In the genomic region with DNA sequence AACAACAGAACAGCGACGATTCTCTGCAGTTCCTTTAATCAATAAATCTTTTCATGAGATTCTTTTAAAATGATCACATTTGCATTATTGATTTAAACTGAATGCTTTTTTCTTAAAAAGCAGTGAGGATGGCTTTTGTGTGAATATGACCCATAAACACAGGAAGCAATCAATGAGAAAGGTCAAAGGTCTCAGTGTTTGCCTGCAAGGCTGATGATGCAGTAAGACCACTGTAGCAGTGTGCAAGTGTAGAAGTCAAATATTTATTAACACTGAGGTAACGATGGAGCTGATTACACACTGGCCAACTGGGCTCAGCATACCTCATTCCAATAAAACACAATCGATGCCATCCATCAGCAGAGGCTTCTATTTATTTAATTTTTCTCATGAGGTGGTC, we compare ENCODE assay signal across 30 cellular contexts.
"Had no signal": no experiment of that assay in that cellular context is flagged by ENCODE, and none has a peak within 500 bp of the region (broad histone marks: within the 10 kb centered on the region; RNA-seq: fewer than 3 reads in every experiment).

No MANE protein-coding gene starts in this region.

- H3K4me1 Mint-ChIP-seq: activated B cell treated with CpG ODN at 0.5 μM for 24 hours; activated T-helper 17 cell treated with anti-CD3 and anti-CD28 coated beads, Interleukin-2, amount 50 U/mL, for 72 hours had no signal

- H3K36me3 ChIP-seq: brain microvascular endothelial cell, esophagus muscularis mucosa, gastrocnemius medialis, heart right ventricle, WERI-Rb-1 had no signal

- H3K9me3 ChIP-seq: esophagus muscularis mucosa, gastrocnemius medialis had no signal

- H3K27ac ChIP-seq: brain microvascular endothelial cell, esophagus muscularis mucosa, foreskin keratinocyte, gastrocnemius medialis, heart right ventricle, WERI-Rb-1 had no signal

- H3K27me3 Mint-ChIP-seq: activated B cell treated with CpG ODN at 0.5 μM for 24 hours; activated CD8-positive, alpha-beta T cell treated with anti-CD3 and anti-CD28 coated beads for 36 hours; activated naive CD8-positive, alpha-beta T cell; activated T-helper 17 cell treated with anti-CD3 and anti-CD28 coated beads, Interleukin-2, amount 50 U/mL, for 72 hours; effector memory CD8-positive, alpha-beta T cell had no signal

- H3K4me1 ChIP-seq: esophagus muscularis mucosa, foreskin keratinocyte, gastrocnemius medialis, heart right ventricle had no signal

- H3K27me3 ChIP-seq: brain microvascular endothelial cell, esophagus muscularis mucosa, foreskin keratinocyte, gastrocnemius medialis, heart right ventricle had no signal

- ATAC-seq: activated CD4-positive, CD25-positive, alpha-beta regulatory T cell treated with anti-CD3 and anti-CD28 coated beads, Interleukin-2, amount 50 U/mL, for 24 hours; activated CD8-positive, alpha-beta T cell treated with anti-CD3 and anti-CD28 coated beads for 36 hours; activated T-cell treated with anti-CD3 and anti-CD28 coated beads, Interleukin-2, amount 50 U/mL, for 4 hours; activated T-helper 17 cell treated with anti-CD3 and anti-CD28 coated beads, Interleukin-2, amount 50 U/mL, for 72 hours; effector memory CD8-positive, alpha-beta T cell; foreskin keratinocyte; gastrocnemius medialis; heart right ventricle had no signal

- H3K27ac Mint-ChIP-seq: activated B cell treated with CpG ODN at 0.5 μM for 24 hours; activated CD8-positive, alpha-beta T cell treated with anti-CD3 and anti-CD28 coated beads for 36 hours; activated naive CD8-positive, alpha-beta T cell; activated T-helper 17 cell treated with anti-CD3 and anti-CD28 coated beads, Interleukin-2, amount 50 U/mL, for 72 hours; effector memory CD8-positive, alpha-beta T cell; T-helper 1 cell treated with Interleukin-12 subunit alpha and Interleukin-12 subunit beta and Interleukin-4 antibody, amounts not matched to agents 30 μg/mL and 1 μg/mL, for 36 hours; T-helper 2 cell treated with Interferon-gamma antibody and Interleukin-4, amounts not matched to agents 5 μg/mL and 100 μg/mL, for 36 hours had no signal

- H3K4me3 ChIP-seq: esophagus muscularis mucosa, gastrocnemius medialis, heart right ventricle had no signal

- H3K36me3 Mint-ChIP-seq: activated naive CD8-positive, alpha-beta T cell had no signal

- H3K9me3 Mint-ChIP-seq: activated B cell treated with CpG ODN at 0.5 μM for 24 hours had no signal

- H3K4me3 Mint-ChIP-seq: activated B cell treated with CpG ODN at 0.5 μM for 24 hours; activated CD8-positive, alpha-beta T cell treated with anti-CD3 and anti-CD28 coated beads for 36 hours; activated naive CD8-positive, alpha-beta T cell; activated T-cell treated with anti-CD3 and anti-CD28 coated beads, Interleukin-2, amount 50 U/mL, for 4 hours; activated T-helper 17 cell treated with anti-CD3 and anti-CD28 coated beads, Interleukin-2, amount 50 U/mL, for 72 hours; effector memory CD8-positive, alpha-beta T cell; T-helper 1 cell treated with Interleukin-12 subunit alpha and Interleukin-12 subunit beta and Interleukin-4 antibody, amounts not matched to agents 30 μg/mL and 1 μg/mL, for 36 hours; T-helper 2 cell treated with Interferon-gamma antibody and Interleukin-4, amounts not matched to agents 5 μg/mL and 100 μg/mL, for 36 hours had no signal

- DNase-seq: activated B cell treated with CpG ODN at 0.5 μM for 24 hours; activated CD4-positive, alpha-beta T cell treated with anti-CD3 and anti-CD28 coated beads for 48 hours; activated CD4-positive, alpha-beta T cell treated with anti-CD3 and anti-CD28 coated beads, Interleukin-2, amount 50 U/mL, for 1 hour; activated CD4-positive, alpha-beta T cell treated with anti-CD3 and anti-CD28 coated beads, Interleukin-2, amount 50 U/mL, for 48 hours; activated CD8-positive, alpha-beta memory T cell treated with anti-CD3 and anti-CD28 coated beads for 24 hours; activated CD8-positive, alpha-beta T cell treated with anti-CD3 and anti-CD28 coated beads for 36 hours; activated effector memory CD4-positive, alpha-beta T cell treated with Interleukin-2 at 50 U/mL for 16 hours; activated gamma-delta T cell treated with Interleukin-2 at 50 U/mL for 16 hours; activated naive CD4-positive, alpha-beta T cell treated with anti-CD3 and anti-CD28 coated beads, Interleukin-2, amount 50 U/mL, for 16 hours; activated naive CD4-positive, alpha-beta T cell treated with Interleukin-2 at 50 U/mL for 16 hours; activated T-cell treated with anti-CD3 and anti-CD28 coated beads, Interleukin-2, amount 50 U/mL, for 4 hours; amniotic stem cell; anterior cingulate cortex; brain microvascular endothelial cell; cortex of kidney; dermis blood vessel endothelial cell; effector CD4-positive, alpha-beta T cell; effector memory CD8-positive, alpha-beta T cell; erythroblast; foreskin keratinocyte; gastrocnemius medialis; heart right ventricle; T1000; WERI-Rb-1 had no signal
